10 cellular contexts compared by ENCODE assay signal in genomic region chr12:15886372-15887042, GRCh38. TPM values are rescaled to one million over a fixed set of nuclear protein-coding genes. Genes with fewer than 3 reads are reported as not detected.
DNase-seq lines count a peak whose midpoint lies in the region; ATAC-seq and TF ChIP-seq lines count a peak whose summit lies in the region.
"Had no signal": no experiment of that assay in that cellular context is flagged by ENCODE, and none has a peak within 500 bp of the region (broad histone marks: within the 10 kb centered on the region; RNA-seq: fewer than 3 reads in every experiment).

No MANE protein-coding gene starts in this region.

- no peak for TF ChIP-seq CTCF in progenitor cell of endocrine pancreas (IDR thresholded peaks at IDR 0.05; ENCODE audit: unreplicated experiment)

- no peak for DNase-seq in activated T-cell treated with anti-CD3 and anti-CD28 coated beads, Interleukin-2, amount 50 U/mL, for 24 hours
- DNase-seq in activated T-cell treated with anti-CD3 and anti-CD28 coated beads, Interleukin-2, amount 50 U/mL, for 1 hour, result no peak
- DNase-seq in NCI-H2029 (lab: John Stamatoyannopoulos, UW), result peak; percentile 84
- peak; percentile 36 for DNase-seq in astrocyte of the hippocampus (ENCODE audit: low read depth, low spot score)
- DNase-seq in progenitor cell of endocrine pancreas (ENCODE audit: low spot score, unreplicated experiment), result no peak
- no peak for DNase-seq in H4 (ENCODE audit: low spot score)
- DNase-seq: activated T-cell treated with anti-CD3 and anti-CD28 coated beads, Interleukin-2, amount 50 U/mL, for 4 hours; NCI-H2227 treated with DMSO at 0.1 percent for 48 hours had no signal

- no peak for ATAC-seq in HG03097 (IDR thresholded peaks at IDR 0.05; ENCODE audit: low FRiP score, unreplicated experiment)
- no peak for ATAC-seq in GM21825 (IDR thresholded peaks at IDR 0.05; ENCODE audit: unreplicated experiment)
- ATAC-seq: activated T-cell treated with anti-CD3 and anti-CD28 coated beads, Interleukin-2, amount 50 U/mL, for 4 hours had no signal

- no peak overlapping the region for H3K4me3 Mint-ChIP-seq in activated T-cell treated with anti-CD3 and anti-CD28 coated beads, Interleukin-2, amount 50 U/mL, for 24 hours
- no peak overlapping the region for H3K4me3 Mint-ChIP-seq in progenitor cell of endocrine pancreas (ENCODE audit: low read depth)
- H3K4me3 Mint-ChIP-seq: activated T-cell treated with anti-CD3 and anti-CD28 coated beads, Interleukin-2, amount 50 U/mL, for 4 hours had no signal

- peaks cover 91% of the 10 kb centered on the region for H3K36me3 Mint-ChIP-seq in activated T-cell treated with anti-CD3 and anti-CD28 coated beads, Interleukin-2, amount 50 U/mL, for 24 hours (ENCODE audit: low read depth)
- H3K36me3 Mint-ChIP-seq in progenitor cell of endocrine pancreas (ENCODE audit: insufficient read depth), result peaks cover 38% of the 10 kb centered on the region

- peaks cover 67% of the 10 kb centered on the region for H3K4me1 Mint-ChIP-seq in activated T-cell treated with anti-CD3 and anti-CD28 coated beads, Interleukin-2, amount 50 U/mL, for 24 hours (ENCODE audit: low read depth)
- H3K4me1 Mint-ChIP-seq in progenitor cell of endocrine pancreas (ENCODE audit: low read depth), result peaks cover 20% of the 10 kb centered on the region

- H3K9me3 Mint-ChIP-seq in activated T-cell treated with anti-CD3 and anti-CD28 coated beads, Interleukin-2, amount 50 U/mL, for 24 hours, result no peaks in the 10 kb centered on the region
- H3K9me3 Mint-ChIP-seq in progenitor cell of endocrine pancreas (ENCODE audit: low read depth), result no peaks in the 10 kb centered on the region
- H3K9me3 Mint-ChIP-seq: activated T-cell treated with anti-CD3 and anti-CD28 coated beads, Interleukin-2, amount 50 U/mL, for 4 hours had no signal

- H3K27ac Mint-ChIP-seq in activated T-cell treated with anti-CD3 and anti-CD28 coated beads, Interleukin-2, amount 50 U/mL, for 24 hours, result peak overlapping the region; percentile 19
- peak overlapping the region; percentile 37 for H3K27ac Mint-ChIP-seq in progenitor cell of endocrine pancreas

- H3K27me3 Mint-ChIP-seq in activated T-cell treated with anti-CD3 and anti-CD28 coated beads, Interleukin-2, amount 50 U/mL, for 24 hours, result no peaks in the 10 kb centered on the region
- H3K27me3 Mint-ChIP-seq in progenitor cell of endocrine pancreas, result no peaks in the 10 kb centered on the region

RNA-seq across cellular contexts. Expression of gene STRAP, which starts 4.3 kb away (rescaled TPM):
- total RNA-seq in progenitor cell of endocrine pancreas, result 229 and 243 TPM in 2 replicates
- 156 and 176 TPM in 2 replicates for total RNA-seq in H4 (2014; rRNA removed; shearing (Covaris generic))

RNA-seq across cellular contexts. Expression of gene DERA, which starts 24.6 kb away (rescaled TPM):
- 41.9 and 49.8 TPM in 2 replicates for total RNA-seq in progenitor cell of endocrine pancreas
- 97.3 and 108 TPM in 2 replicates for total RNA-seq in H4 (2014; rRNA removed; shearing (Covaris generic))

Comparison
In these comparisons a context has a peak if more than half of its experiments do, and no peak if none do; other contexts are left out.
1. DNase-seq: peak in NCI-H2029 (single experiment) and astrocyte of the hippocampus (single experiment); none in activated T-cell treated with anti-CD3 and anti-CD28 coated beads, Interleukin-2, amount 50 U/mL, for 24 hours (single experiment), activated T-cell treated with anti-CD3 and anti-CD28 coated beads, Interleukin-2, amount 50 U/mL, for 1 hour (single experiment), progenitor cell of endocrine pancreas (single experiment) and H4 (single experiment).